In genomic region chr9:16824545-16825041, GRCh38 we compare ENCODE assay signal across 9 cellular contexts. TPM values are rescaled to one million over a fixed set of nuclear protein-coding genes. Genes with fewer than 3 reads are reported as not detected.
DNase-seq lines count a peak whose midpoint lies in the region; ATAC-seq and TF ChIP-seq lines count a peak whose summit lies in the region.
"Had no signal": no experiment of that assay in that cellular context is flagged by ENCODE, and none has a peak within 500 bp of the region (broad histone marks: within the 10 kb centered on the region; RNA-seq: fewer than 3 reads in every experiment).

No MANE protein-coding gene starts in this region.

- peak overlapping the region; percentile 79 for H3K27ac Mint-ChIP-seq in neural crest cell (ENCODE audit: unreplicated experiment)

- WGBS in heart left ventricle, 4 donors = 10 to 22% (median 17%) methylated on average over 3 to 4 of the region's 4 CpGs

- no peaks in the 10 kb centered on the region for H3K27me3 ChIP-seq in GM06990 (replicated peaks; ENCODE audit: control insufficient read depth, insufficient read depth, low read length)
- peaks cover 0 to 16% (median 0%) of the 10 kb centered on the region in 9 donors for H3K27me3 ChIP-seq in heart left ventricle

- DNase-seq in GM06990 (ENCODE audit: extremely low read depth, insufficient read length) (no peak), NCI-H748 (lab: John Stamatoyannopoulos, UW; ENCODE audit: unreplicated experiment) (peak; percentile 90), dermis blood vessel endothelial cell (peak; percentile 57), neural crest cell (ENCODE audit: low read depth, low spot score) (no peak), heart left ventricle (no peak), GM10266 (ENCODE audit: extremely low spot score) (no peak), GOT3 (lab: John Stamatoyannopoulos, UW) (no peak)
- DNase-seq in activated CD8-positive, alpha-beta memory T cell treated with anti-CD3 and anti-CD28 coated beads, Interleukin-2, amount 50 U/mL, for 4 hours = no peak
- DNase-seq: NCI-H1105 treated with DMSO at 0.1 percent for 48 hours had no signal

- peaks cover 47% of the 10 kb centered on the region for H3K4me1 Mint-ChIP-seq in neural crest cell

- H3K27me3 Mint-ChIP-seq in neural crest cell (ENCODE audit: low read depth) = peaks cover 41% of the 10 kb centered on the region

- H3K9me3 Mint-ChIP-seq in neural crest cell = no peaks in the 10 kb centered on the region

- no peak for ATAC-seq in heart left ventricle

- H3K27ac ChIP-seq in heart left ventricle = peak overlapping the region in 1 of 12 donors; percentile 61

- H3K4me3 Mint-ChIP-seq in neural crest cell = no peak overlapping the region

- intact Hi-C loops in heart left ventricle (cut with DNase I) = no loop called here

- H3K9me3 ChIP-seq in heart left ventricle = no peaks in the 10 kb centered on the region

- H3K36me3 Mint-ChIP-seq in neural crest cell (ENCODE audit: low read depth) = no peaks in the 10 kb centered on the region

- no peak for TF ChIP-seq POLR2A in heart left ventricle (IDR thresholded peaks at IDR 0.05)

- H3K36me3 ChIP-seq in GM06990 (ENCODE audit: control insufficient read depth, insufficient read depth, low read length) (no peaks in the 10 kb centered on the region), heart left ventricle (no peaks in the 10 kb centered on the region)

- TF ChIP-seq CTCF in GM06990 (IDR thresholded peaks at IDR 0.05; ENCODE audit: insufficient read depth, low read length, poor library complexity, severe bottlenecking) (peak; percentile 13), neural crest cell (conservative IDR thresholded peaks at IDR 0.05) (peak; percentile 23), heart left ventricle (IDR thresholded peaks at IDR 0.05) (peak in 1 of 12 donors; percentile 19), GM10266 (IDR thresholded peaks at IDR 0.05; ENCODE audit: control insufficient read depth, insufficient read depth, low read depth, missing control alignments) (no peak)

- H3K4me1 ChIP-seq in heart left ventricle = peaks cover 0 to 28% (median 6%) of the 10 kb centered on the region in 12 donors

- H3K4me3 ChIP-seq in GM06990 (replicated peaks; ENCODE audit: low read depth, low read length) = no peak overlapping the region
- no peak overlapping the region for H3K4me3 ChIP-seq in heart left ventricle

RNA-seq across cellular contexts. Expression of gene BNC2, which starts 45.9 kb away (rescaled TPM):
- total RNA-seq in dermis blood vessel endothelial cell = 8.6 and 12.1 TPM in 2 replicates
- total RNA-seq in neural crest cell = 4.5 and 5.4 TPM in 2 replicates
- 10 to 100 TPM in 2 of 9 donors, 1 to 10 TPM in 7; 2.2 to 27.1 (median 4.0) TPM for total RNA-seq in heart left ventricle
- under 1 TPM; 0.38 to 0.69 TPM for polyA plus RNA-seq in heart left ventricle

Comparison
In these comparisons a context has a peak if more than half of its experiments do, and no peak if none do; other contexts are left out.
1. DNase-seq: peak in NCI-H748 (single experiment) and dermis blood vessel endothelial cell (single experiment); none in GM06990 (single experiment), neural crest cell (single experiment), heart left ventricle (0 of 5), activated CD8-positive, alpha-beta memory T cell treated with anti-CD3 and anti-CD28 coated beads, Interleukin-2, amount 50 U/mL, for 4 hours (single experiment), GM10266 (single experiment) and GOT3 (single experiment).